In the genomic region with DNA sequence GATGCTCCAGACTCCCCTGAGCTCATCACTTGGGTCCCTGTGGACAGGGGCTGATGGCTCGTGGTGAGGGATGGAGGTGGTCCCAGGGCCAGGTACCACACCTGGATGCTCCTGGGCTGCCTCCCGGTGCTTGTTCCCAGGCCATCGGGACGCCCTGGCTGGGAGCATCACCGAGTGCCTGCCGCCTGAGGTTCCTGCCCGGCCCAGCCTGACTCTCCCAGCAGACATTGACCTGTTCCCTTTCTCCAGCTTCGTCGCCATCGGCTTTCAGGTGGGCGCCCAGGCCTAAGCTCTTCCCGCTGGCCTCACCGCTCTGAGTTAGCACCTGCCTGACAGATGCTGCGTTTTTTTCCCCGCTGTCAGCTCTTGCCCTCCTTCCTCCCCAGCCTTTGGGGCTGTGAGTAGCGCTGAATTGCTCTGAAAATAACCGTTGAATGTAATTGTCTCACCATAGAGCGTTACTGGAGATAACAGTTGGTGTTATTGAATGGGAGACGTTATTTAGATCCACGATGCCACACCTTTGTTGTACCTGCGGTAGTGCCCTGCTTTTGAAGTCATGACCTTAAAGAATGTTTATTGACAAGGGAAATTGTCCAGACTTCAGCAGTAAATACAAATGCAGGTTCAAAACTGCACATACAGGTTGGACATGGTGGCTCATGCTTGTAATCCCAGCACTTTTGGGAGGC, we compare ENCODE assay signal across 29 cellular contexts. TPM values are rescaled to one million over a fixed set of nuclear protein-coding genes. Genes with fewer than 3 reads are reported as not detected.
DNase-seq lines count a peak whose midpoint lies in the region; ATAC-seq and TF ChIP-seq lines count a peak whose summit lies in the region.
"Had no signal": no experiment of that assay in that cellular context is flagged by ENCODE, and none has a peak within 500 bp of the region (broad histone marks: within the 10 kb centered on the region; RNA-seq: fewer than 3 reads in every experiment).

No MANE protein-coding gene starts in this region.

- 91% methylated on average over 21 of the region's 21 CpGs for WGBS in right cardiac atrium
- 86 to 90% (median 88%) methylated on average over 21 of the region's 21 CpGs for WGBS in psoas muscle, 3 donors

- H3K27me3 ChIP-seq in right cardiac atrium (ENCODE audit: control insufficient read depth, insufficient read depth): no peaks in the 10 kb centered on the region
- no peaks in the 10 kb centered on the region for H3K27me3 ChIP-seq in mucosa of rectum (ENCODE audit: control insufficient read depth in 2 of 2, insufficient read depth in 2 of 2, low read length in 2 of 2)
- no peaks in the 10 kb centered on the region for H3K27me3 ChIP-seq in psoas muscle (ENCODE audit: insufficient read depth in 3 of 3, low read length in 2 of 3)
- H3K27me3 ChIP-seq: brain microvascular endothelial cell, gastrocnemius medialis, testis, uterus had no signal

- peak overlapping the region; percentile 74 to 80 for H3K9ac ChIP-seq in mucosa of rectum (ENCODE audit: low read depth in 1 of 2, low read length in 2 of 2)

- DNase-seq in right cardiac atrium (peak in 2 of 3 donors; percentile 36 to 39), cardiac septum (ENCODE audit: low spot score) (no peak), NCI-H748 treated with DMSO at 0.1 percent for 48 hours (lab: John Stamatoyannopoulos, UW) (peak; percentile 69), NCI-H128 (lab: John Stamatoyannopoulos, UW; ENCODE audit: unreplicated experiment) (no peak), psoas muscle (no peak), GM10248 (ENCODE audit: extremely low spot score) (no peak)
- no peak for DNase-seq in stimulated activated CD4-positive, alpha-beta T cell treated with anti-CD3 and anti-CD28 coated beads, Interleukin-2, amount 100 ng/mL, for 48 hours
- DNase-seq: ACHN; activated CD4-positive, alpha-beta T cell treated with anti-CD3 and anti-CD28 coated beads, Interleukin-2, amount 10 ng/mL, durations not matched to agents 7 days and 5 days; activated effector memory CD4-positive, alpha-beta T cell treated with Interleukin-2 at 50 U/mL for 16 hours; activated T-cell treated with anti-CD3 and anti-CD28 coated beads, Interleukin-2, amount 50 U/mL, for 1 hour; amygdala; brain microvascular endothelial cell; CD8-positive, alpha-beta memory T cell; DMS153; gastrocnemius medialis; hippocampal formation; Kasumi-1; NCI-H187; NCI-H2227 treated with DMSO at 0.1 percent for 48 hours; testis; uterus had no signal

- H3K9me3 ChIP-seq in right cardiac atrium (ENCODE audit: control insufficient read depth, low read length) (no peaks in the 10 kb centered on the region), mucosa of rectum (ENCODE audit: control insufficient read depth in 2 of 2, low read length in 2 of 2) (no peaks in the 10 kb centered on the region), psoas muscle (no peaks in the 10 kb centered on the region)
- H3K9me3 ChIP-seq: gastrocnemius medialis, testis, uterus had no signal

- ATAC-seq in right cardiac atrium (no peak), psoas muscle (no peak)
- ATAC-seq: activated naive CD4-positive, alpha-beta T cell treated with anti-CD3 and anti-CD28 coated beads, Interleukin-2, amount 50 U/mL, for 72 hours; gastrocnemius medialis; WTC11 had no signal

- no peak overlapping the region for H3K27ac ChIP-seq in right cardiac atrium (ENCODE audit: low read length)
- peak overlapping the region; percentile 89 to 94 for H3K27ac ChIP-seq in mucosa of rectum (ENCODE audit: low read depth in 2 of 2, low read length in 2 of 2)
- no peak overlapping the region for H3K27ac ChIP-seq in psoas muscle
- H3K27ac ChIP-seq: brain microvascular endothelial cell, gastrocnemius medialis, SK-N-MC, skin epidermis, testis, uterus had no signal

- no peak overlapping the region for H3K4me3 ChIP-seq in right cardiac atrium (ENCODE audit: low read length)
- H3K4me3 ChIP-seq in mucosa of rectum (ENCODE audit: low read length in 2 of 2): peak overlapping the region; percentile 65 to 67
- no peak overlapping the region for H3K4me3 ChIP-seq in psoas muscle
- H3K4me3 ChIP-seq: gastrocnemius medialis, lung, SK-N-MC, skin epidermis, testis, uterus had no signal

- H3K4me1 ChIP-seq in right cardiac atrium (ENCODE audit: control insufficient read depth, insufficient read depth, low read length): no peaks in the 10 kb centered on the region
- H3K4me1 ChIP-seq in mucosa of rectum (ENCODE audit: control insufficient read depth in 2 of 2, insufficient read depth in 2 of 2, low read length in 2 of 2): peaks cover 43 to 66% of the 10 kb centered on the region in 2 donors
- no peaks in the 10 kb centered on the region for H3K4me1 ChIP-seq in psoas muscle
- H3K4me1 ChIP-seq: gastrocnemius medialis, testis, uterus had no signal

- CTCF ChIA-PET in GM10248 (lab: Yijun Ruan, JAX): interaction anchor here (0.6 to 3.3 kb wide), 11 partner anchors 8 to 142 kb away, joined by 3 to 28 read pairs (median 4); a partner anchor contains a TSS

- no peak for TF ChIP-seq CTCF in psoas muscle (IDR thresholded peaks at IDR 0.05)
- TF ChIP-seq CTCF in GM10248 (IDR thresholded peaks at IDR 0.05; ENCODE audit: control extremely low read depth, extremely low read depth, low read depth, missing control alignments): no peak

- intact Hi-C loops in right cardiac atrium (cut with DNase I): no loop called here
- intact Hi-C loops in cardiac septum (cut with DNase I): no loop called here
- intact Hi-C loops in psoas muscle (cut with DNase I): no loop called here

- peaks cover 21 to 23% of the 10 kb centered on the region in 2 donors for H3K36me3 ChIP-seq in mucosa of rectum (ENCODE audit: control insufficient read depth in 2 of 2, insufficient read depth in 2 of 2, low read length in 2 of 2)
- H3K36me3 ChIP-seq in psoas muscle (ENCODE audit: insufficient read depth in 1 of 2, low read depth in 1 of 2): peaks cover 0 to 28% of the 10 kb centered on the region in 2 donors
- H3K36me3 ChIP-seq: brain microvascular endothelial cell, uterus had no signal

- POLR2A ChIA-PET in GM10248 (lab: Yijun Ruan, JAX): no interaction called here

RNA-seq across cellular contexts. Expression of a gene that starts 21.3 kb away (rescaled TPM):
- total RNA-seq in right cardiac atrium: 10 to 100 TPM in 2 of 4 donors, 1 to 10 TPM in 2; 6.9 to 12.2 (median 9.6) TPM
- 13.5 TPM for polyA plus RNA-seq in right cardiac atrium
- total RNA-seq in cardiac septum: 1.7 TPM
- under 1 TPM in 3 of 4 donors, not detected in 1; 0.11 to 0.28 (median 0.17) TPM for total RNA-seq in psoas muscle
- polyA plus RNA-seq in psoas muscle: under 1 TPM; 0.17 to 0.92 (median 0.21) TPM
- total RNA-seq: osteoblast, WTC11 had no signal

RNA-seq across cellular contexts. Expression of a gene that starts 24.3 kb away (rescaled TPM):
- total RNA-seq in right cardiac atrium (100 to 1,000 TPM in 1 of 4 donors, 10 to 100 TPM in 3; 75.8 to 131 (median 93.4) TPM), cardiac septum (62.8 TPM), psoas muscle (10 to 100 TPM; 11.9 to 28.2 (median 21.4) TPM)
- polyA plus RNA-seq in right cardiac atrium (70.9 TPM), psoas muscle (10 to 100 TPM in 2 of 3 donors, 1 to 10 TPM in 1; 5.2 to 23.7 (median 11.8) TPM)

RNA-seq across cellular contexts. Expression of a gene that starts 55.1 kb away (rescaled TPM):
- total RNA-seq in right cardiac atrium (10 to 100 TPM in 3 of 4 donors, 1 to 10 TPM in 1; 7.9 to 19.9 (median 14.8) TPM), cardiac septum (11.3 TPM), psoas muscle (10 to 100 TPM in 2 of 4 donors, 1 to 10 TPM in 2; 6.8 to 15.5 (median 9.6) TPM)
- polyA plus RNA-seq in right cardiac atrium (13.5 TPM), psoas muscle (10 to 100 TPM in 1 of 3 donors, 1 to 10 TPM in 2; 5.7 to 16.0 (median 7.8) TPM)

RNA-seq across cellular contexts. Expression of a gene that starts 55.2 kb away (rescaled TPM):
- 10 to 100 TPM; 51.0 to 66.5 (median 56.3) TPM for total RNA-seq in right cardiac atrium
- polyA plus RNA-seq in right cardiac atrium: 58.5 TPM
- 47.2 TPM for total RNA-seq in cardiac septum
- total RNA-seq in psoas muscle: 10 to 100 TPM; 40.9 to 68.5 (median 46.7) TPM
- polyA plus RNA-seq in psoas muscle: 100 to 1,000 TPM in 1 of 3 donors, 10 to 100 TPM in 2; 71.9 to 123 (median 79.4) TPM

Comparison
In these comparisons a context has a peak if more than half of its experiments do, and no peak if none do; other contexts are left out.
1. DNase-seq: peak in right cardiac atrium (2 of 3) and NCI-H748 treated with DMSO at 0.1 percent for 48 hours (single experiment); none in cardiac septum (single experiment), NCI-H128 (single experiment), psoas muscle (0 of 2), GM10248 (single experiment) and stimulated activated CD4-positive, alpha-beta T cell treated with anti-CD3 and anti-CD28 coated beads, Interleukin-2, amount 100 ng/mL, for 48 hours (0 of 2).
2. H3K27ac ChIP-seq: peak in mucosa of rectum (2 of 2); none in right cardiac atrium (single experiment) and psoas muscle (single experiment).
3. H3K4me3 ChIP-seq: peak in mucosa of rectum (2 of 2); none in right cardiac atrium (single experiment) and psoas muscle (single experiment).